ENCODE assay signal across 1 cellular context in genomic region chr2:100819365-100820345, GRCh38.
TF ChIP-seq lines count a peak whose summit lies in the region.

NPAS2 (plus strand) TSS chr2:100820139; CDS start chr2:100904755, 84,616 bp downstream.

TF ChIP-seq in IMR-90, 13 proteins besides CTCF, POLR2A, EP300 and RAD21:
- TF ChIP-seq FOS (IDR thresholded peaks at IDR 0.05; ENCODE audit: low read depth, low read length) (no peak), MAZ (IDR thresholded peaks at IDR 0.05; ENCODE audit: borderline replicate concordance, low read depth, low read length) (0 out of 2 replicates have a peak, but pooled peaks have one; percentile 10)
